ENCODE assay signal across 16 cellular contexts in genomic region chr9:134664446-134664845, GRCh38. TPM values are rescaled to one million over a fixed set of nuclear protein-coding genes. Genes with fewer than 3 reads are reported as not detected.
DNase-seq lines count a peak whose midpoint lies in the region; ATAC-seq and TF ChIP-seq lines count a peak whose summit lies in the region.
"Had no signal": no experiment of that assay in that cellular context is flagged by ENCODE, and none has a peak within 500 bp of the region (broad histone marks: within the 10 kb centered on the region; RNA-seq: fewer than 3 reads in every experiment).

No MANE protein-coding gene starts in this region.

- POLR2A ChIA-PET in activated CD4-positive, alpha-beta T cell treated with anti-CD3 and anti-CD28 coated beads for 36 hours (lab: Charles Lee): no interaction called here

- H3K4me3 Mint-ChIP-seq in activated CD4-positive, alpha-beta T cell treated with anti-CD3 and anti-CD28 coated beads for 36 hours: no peak overlapping the region

- TF ChIP-seq CTCF in RWPE2 (IDR thresholded peaks at IDR 0.05; ENCODE audit: poor library complexity, severe bottlenecking): no peak
- TF ChIP-seq CTCF in left lung (IDR thresholded peaks at IDR 0.05): no peak
- TF ChIP-seq CTCF in stomach (IDR thresholded peaks at IDR 0.05): no peak

- 78 to 91% (median 83%) methylated on average over 5 of the region's 5 CpGs for WGBS in stomach, 5 donors

- H3K36me3 ChIP-seq in RWPE2 (ENCODE audit: low read depth) (no peaks in the 10 kb centered on the region), left lung (no peaks in the 10 kb centered on the region), stomach (no peaks in the 10 kb centered on the region)

- DNase-seq in activated CD4-positive, alpha-beta T cell treated with anti-CD3 and anti-CD28 coated beads for 36 hours: peak; percentile 1
- DNase-seq in activated CD4-positive, alpha-beta T cell treated with anti-CD3 and anti-CD28 coated beads for 1 hour: no peak
- DNase-seq in RWPE2 (ENCODE audit: low spot score) (no peak), left lung (peak; percentile 9 to 11), stomach (no peak), HuH-7.5 (ENCODE audit: low spot score) (no peak), GM19238 (ENCODE audit: insufficient read length, low spot score) (no peak)
- DNase-seq: 8988T, EL, GOT3, MV-4-11, NCI-H1417 treated with DMSO at 0.1 percent for 48 hours, NCI-H2029 treated with DMSO at 0.1 percent for 48 hours, NCI-H524 had no signal

- intact Hi-C loops in activated CD4-positive, alpha-beta T cell treated with anti-CD3 and anti-CD28 coated beads for 36 hours (cut with DNase I, micrococcal nuclease): no loop called here
- intact Hi-C loops in left lung (cut with DNase I): no loop called here
- intact Hi-C loops in stomach (cut with DNase I; ENCODE audit: low total_unique reads): no loop called here

- peaks cover 12% of the 10 kb centered on the region for H3K9me3 Mint-ChIP-seq in activated CD4-positive, alpha-beta T cell treated with anti-CD3 and anti-CD28 coated beads for 36 hours (ENCODE audit: low read depth)

- H3K4me1 ChIP-seq in RWPE2 (ENCODE audit: insufficient read depth, poor library complexity, severe bottlenecking): peaks cover 43% of the 10 kb centered on the region
- peaks cover 0 to 16% of the 10 kb centered on the region in 2 donors for H3K4me1 ChIP-seq in left lung
- H3K4me1 ChIP-seq in stomach: peaks cover 7 to 51% (median 31%) of the 10 kb centered on the region in 4 donors

- no peaks in the 10 kb centered on the region for H3K27me3 ChIP-seq in RWPE2 (ENCODE audit: insufficient read depth, poor library complexity, severe bottlenecking)
- no peaks in the 10 kb centered on the region for H3K27me3 ChIP-seq in left lung
- no peaks in the 10 kb centered on the region for H3K27me3 ChIP-seq in stomach

- H3K27ac ChIP-seq in RWPE2 (ENCODE audit: poor library complexity, severe bottlenecking) (peak overlapping the region; percentile 91), left lung (no peak overlapping the region), stomach (peak overlapping the region in 4 of 5 donors; percentile 46 to 83 (median 77))
- H3K27ac ChIP-seq: BLaER1 treated with 17β-estradiol and CSF1 and Interleukin-3, amounts not matched to agents 10 nM and 100 nM had no signal

- no peak for TF ChIP-seq POLR2A in stomach (IDR thresholded peaks at IDR 0.05)

- TF ChIP-seq EP300 in stomach (IDR thresholded peaks at IDR 0.05): no peak

- no peaks in the 10 kb centered on the region for H3K27me3 Mint-ChIP-seq in activated CD4-positive, alpha-beta T cell treated with anti-CD3 and anti-CD28 coated beads for 36 hours

- H3K36me3 Mint-ChIP-seq in activated CD4-positive, alpha-beta T cell treated with anti-CD3 and anti-CD28 coated beads for 36 hours (ENCODE audit: low read depth): peaks cover 5% of the 10 kb centered on the region

- no peaks in the 10 kb centered on the region for H3K4me1 Mint-ChIP-seq in activated CD4-positive, alpha-beta T cell treated with anti-CD3 and anti-CD28 coated beads for 36 hours

- no peaks in the 10 kb centered on the region for H3K9me3 ChIP-seq in RWPE2 (ENCODE audit: severe bottlenecking)
- H3K9me3 ChIP-seq in left lung: peaks cover 0 to 16% of the 10 kb centered on the region in 2 donors
- H3K9me3 ChIP-seq in stomach: peaks cover 0 to 12% (median 6%) of the 10 kb centered on the region in 4 donors

- CTCF ChIA-PET in activated CD4-positive, alpha-beta T cell treated with anti-CD3 and anti-CD28 coated beads for 36 hours (lab: Charles Lee): no interaction called here

- H3K27ac Mint-ChIP-seq in activated CD4-positive, alpha-beta T cell treated with anti-CD3 and anti-CD28 coated beads for 36 hours: no peak overlapping the region

- ATAC-seq in activated CD4-positive, alpha-beta T cell treated with anti-CD3 and anti-CD28 coated beads for 36 hours: no peak
- ATAC-seq in RWPE2 (ENCODE audit: low read depth): no peak
- no peak for ATAC-seq in left lung
- no peak for ATAC-seq in HG02588 (IDR thresholded peaks at IDR 0.05; ENCODE audit: unreplicated experiment)

- no peak overlapping the region for H3K4me3 ChIP-seq in RWPE2 (ENCODE audit: severe bottlenecking)
- H3K4me3 ChIP-seq in left lung: no peak overlapping the region
- H3K4me3 ChIP-seq in stomach: no peak overlapping the region
- H3K4me3 ChIP-seq: BLaER1 treated with 17β-estradiol and CSF1 and Interleukin-3, amounts not matched to agents 10 nM and 100 nM had no signal

RNA-seq across cellular contexts. Expression of gene COL5A1, which starts 22.8 kb away (rescaled TPM):
- under 1 TPM; 0.07 to 0.16 TPM for total RNA-seq in activated CD4-positive, alpha-beta T cell treated with anti-CD3 and anti-CD28 coated beads for 36 hours
- total RNA-seq in left lung (100 to 1,000 TPM; 205 to 357 TPM), stomach (100 to 1,000 TPM in 2 of 5 donors, 10 to 100 TPM in 3; 17.5 to 205 (median 48.2) TPM)
- polyA plus RNA-seq in stomach: 10 to 100 TPM in 2 of 3 donors, 1 to 10 TPM in 1; 7.3 to 17.4 (median 17.3) TPM

Comparison
In these comparisons a context has a peak if more than half of its experiments do, and no peak if none do; other contexts are left out.
1. DNase-seq: peak in activated CD4-positive, alpha-beta T cell treated with anti-CD3 and anti-CD28 coated beads for 36 hours (single experiment) and left lung (2 of 2); none in activated CD4-positive, alpha-beta T cell treated with anti-CD3 and anti-CD28 coated beads for 1 hour (single experiment), RWPE2 (single experiment), stomach (single experiment), HuH-7.5 (single experiment) and GM19238 (single experiment).
2. H3K27ac ChIP-seq: peak in RWPE2 (single experiment) and stomach (4 of 5); none in left lung (0 of 2).
3. RNA of gene COL5A1, which starts 22.8 kb away (total RNA-seq): 205 to 357 TPM in left lung and 17.5 to 205 TPM in stomach; 0.07 to 0.16 TPM in activated CD4-positive, alpha-beta T cell treated with anti-CD3 and anti-CD28 coated beads for 36 hours; every median in the first group is over 10 times any median in the second.